2 cellular contexts compared by ENCODE assay signal in the genomic region with DNA sequence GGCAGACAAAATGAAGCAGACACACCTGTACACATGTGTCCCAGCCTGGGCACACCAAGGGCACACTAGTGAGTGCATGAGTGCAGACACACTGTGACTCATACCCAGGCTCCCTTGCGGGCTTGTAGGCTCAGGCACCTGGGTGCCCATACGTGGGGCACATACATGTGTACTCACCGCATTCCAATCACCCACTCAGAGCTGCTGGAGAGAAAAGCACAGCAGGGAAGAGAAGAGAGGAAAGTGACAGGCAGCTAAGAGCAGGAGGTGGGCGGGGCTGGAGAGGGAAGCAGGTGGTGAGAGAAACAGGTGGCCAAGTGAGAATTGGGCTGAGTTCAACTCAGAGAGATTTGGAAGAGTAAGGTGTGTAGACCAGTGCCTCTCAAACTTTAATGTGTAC.
TF ChIP-seq lines count a peak whose summit lies in the region.

No MANE protein-coding gene starts in this region.

TF ChIP-seq in HEK293, 187 proteins besides CTCF, POLR2A, EP300 and RAD21:
- TF ChIP-seq ZIC2 (tag by site-specific recombination; IDR thresholded peaks at IDR 0.05) (peak; percentile 19; the same call in 1 of the 2 replicates), ZNF335 (tag by site-specific recombination; conservative IDR thresholded peaks at IDR 0.05) (no peak), EGR2 (tag by site-specific recombination; IDR thresholded peaks at IDR 0.05; ENCODE audit: low read depth) (peak; percentile 77), ZFHX2 (tag by site-specific recombination; conservative IDR thresholded peaks at IDR 0.05) (peak; percentile 67)
- TF ChIP-seq, protein P1, sequence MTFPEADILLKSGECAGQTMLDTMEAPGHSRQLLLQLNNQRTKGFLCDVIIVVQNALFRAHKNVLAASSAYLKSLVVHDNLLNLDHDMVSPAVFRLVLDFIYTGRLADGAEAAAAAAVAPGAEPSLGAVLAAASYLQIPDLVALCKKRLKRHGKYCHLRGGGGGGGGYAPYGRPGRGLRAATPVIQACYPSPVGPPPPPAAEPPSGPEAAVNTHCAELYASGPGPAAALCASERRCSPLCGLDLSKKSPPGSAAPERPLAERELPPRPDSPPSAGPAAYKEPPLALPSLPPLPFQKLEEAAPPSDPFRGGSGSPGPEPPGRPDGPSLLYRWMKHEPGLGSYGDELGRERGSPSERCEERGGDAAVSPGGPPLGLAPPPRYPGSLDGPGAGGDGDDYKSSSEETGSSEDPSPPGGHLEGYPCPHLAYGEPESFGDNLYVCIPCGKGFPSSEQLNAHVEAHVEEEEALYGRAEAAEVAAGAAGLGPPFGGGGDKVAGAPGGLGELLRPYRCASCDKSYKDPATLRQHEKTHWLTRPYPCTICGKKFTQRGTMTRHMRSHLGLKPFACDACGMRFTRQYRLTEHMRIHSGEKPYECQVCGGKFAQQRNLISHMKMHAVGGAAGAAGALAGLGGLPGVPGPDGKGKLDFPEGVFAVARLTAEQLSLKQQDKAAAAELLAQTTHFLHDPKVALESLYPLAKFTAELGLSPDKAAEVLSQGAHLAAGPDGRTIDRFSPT (tag by site-specific recombination; IDR thresholded peaks at IDR 0.05), result no peak

TF ChIP-seq in H1, 55 proteins besides CTCF, POLR2A, EP300 and RAD21:
- peak; percentile 54; the same call in 1 of the 2 replicates for TF ChIP-seq TEAD4 (IDR thresholded peaks at IDR 0.05; ENCODE audit: low read depth, low read length)
- no peak for TF ChIP-seq SAP30 (IDR thresholded peaks at IDR 0.05; ENCODE audit: insufficient read depth, insufficient replicate concordance, low read length)
- TF ChIP-seq SRF (IDR thresholded peaks at IDR 0.05; ENCODE audit: low read depth, low read length), result no peak
- TF ChIP-seq HDAC2 (IDR thresholded peaks at IDR 0.05; ENCODE audit: borderline replicate concordance in 1 of 2, low read depth in 2 of 2, low read length in 2 of 2), result 0 out of 4 replicates have a peak, but pooled peaks of 1 of the 2 experiments have one; percentile 45
- 0 out of 2 replicates have a peak, but pooled peaks have one; percentile 62 for TF ChIP-seq TCF12 (IDR thresholded peaks at IDR 0.05; ENCODE audit: low read depth, low read length)
- no peak for TF ChIP-seq TBP (IDR thresholded peaks at IDR 0.05; ENCODE audit: low read depth, low read length)
- TF ChIP-seq PHF8 (conservative IDR thresholded peaks at IDR 0.05; ENCODE audit: low read depth, low read length), result no peak
- TF ChIP-seq CREB1 (IDR thresholded peaks at IDR 0.05), result no peak
- TF ChIP-seq, protein P2, sequence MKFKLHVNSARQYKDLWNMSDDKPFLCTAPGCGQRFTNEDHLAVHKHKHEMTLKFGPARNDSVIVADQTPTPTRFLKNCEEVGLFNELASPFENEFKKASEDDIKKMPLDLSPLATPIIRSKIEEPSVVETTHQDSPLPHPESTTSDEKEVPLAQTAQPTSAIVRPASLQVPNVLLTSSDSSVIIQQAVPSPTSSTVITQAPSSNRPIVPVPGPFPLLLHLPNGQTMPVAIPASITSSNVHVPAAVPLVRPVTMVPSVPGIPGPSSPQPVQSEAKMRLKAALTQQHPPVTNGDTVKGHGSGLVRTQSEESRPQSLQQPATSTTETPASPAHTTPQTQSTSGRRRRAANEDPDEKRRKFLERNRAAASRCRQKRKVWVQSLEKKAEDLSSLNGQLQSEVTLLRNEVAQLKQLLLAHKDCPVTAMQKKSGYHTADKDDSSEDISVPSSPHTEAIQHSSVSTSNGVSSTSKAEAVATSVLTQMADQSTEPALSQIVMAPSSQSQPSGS (IDR thresholded peaks at IDR 0.05; ENCODE audit: low read length), result no peak
- TF ChIP-seq BCL11A (IDR thresholded peaks at IDR 0.05; ENCODE audit: low read depth in 2 of 2, low read length in 2 of 2), result no peak
- TF ChIP-seq SIN3A (conservative IDR thresholded peaks at IDR 0.05 in 1 of 2, IDR thresholded peaks at IDR 0.05 in 1 of 2; ENCODE audit: low read depth in 1 of 2, low read length in 2 of 2), result 0 out of 4 replicates have a peak, but pooled peaks of 1 of the 2 experiments have one; percentile 38
- TF ChIP-seq RBBP5 (IDR thresholded peaks at IDR 0.05; ENCODE audit: borderline replicate concordance, low read depth, low read length), result no peak
- TF ChIP-seq, protein P3, sequence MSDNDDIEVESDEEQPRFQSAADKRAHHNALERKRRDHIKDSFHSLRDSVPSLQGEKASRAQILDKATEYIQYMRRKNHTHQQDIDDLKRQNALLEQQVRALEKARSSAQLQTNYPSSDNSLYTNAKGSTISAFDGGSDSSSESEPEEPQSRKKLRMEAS (IDR thresholded peaks at IDR 0.05), result peak; percentile 27; the same call in 1 of the 2 replicates
- no peak for TF ChIP-seq POLR2AphosphoS5 (IDR thresholded peaks at IDR 0.05; ENCODE audit: low read depth, low read length)
- no peak for TF ChIP-seq CEBPB (IDR thresholded peaks at IDR 0.05; ENCODE audit: low read depth, low read length)
- TF ChIP-seq CBX8 (IDR thresholded peaks at IDR 0.05; ENCODE audit: borderline replicate concordance, low read depth, low read length), result no peak
